8 cellular contexts compared by ENCODE assay signal in genomic region chr3:15557511-15557946, GRCh38. TPM values are rescaled to one million over a fixed set of nuclear protein-coding genes. Genes with fewer than 3 reads are reported as not detected.
A peak's percentile ranks its signal among the peaks of the same experiment; 100 is the strongest.
DNase-seq lines count a peak whose midpoint lies in the region; TF ChIP-seq lines count a peak whose summit lies in the region.

No MANE protein-coding gene starts in this region.

- H3K4me1 ChIP-seq in HEK293 (ENCODE audit: control insufficient read depth, insufficient read depth, low read length): no peaks in the 10 kb centered on the region

- H3K9me3 ChIP-seq in HEK293 (ENCODE audit: control insufficient read depth, insufficient read depth, low read depth, low read length): no peaks in the 10 kb centered on the region

- DNase-seq in DMS79 treated with DMSO at 0.1 percent for 48 hours (lab: John Stamatoyannopoulos, UW): peak; percentile 10
- DNase-seq in DMS79 (lab: John Stamatoyannopoulos, UW): no peak
- DNase-seq in NCI-H1092 treated with DMSO at 0.1 percent for 48 hours (lab: John Stamatoyannopoulos, UW): peak; percentile 62
- peak; percentile 35 for DNase-seq in T1000 (lab: John Stamatoyannopoulos, UW)
- DNase-seq in brain pericyte (ENCODE audit: low read depth, low spot score): peak; percentile 49
- peak; percentile 60 for DNase-seq in kidney epithelial cell (ENCODE audit: low read depth)
- DNase-seq in stimulated activated CD4-positive, alpha-beta T cell treated with anti-CD3 and anti-CD28 coated beads, TNF-alpha, amount 100 ng/mL, for 48 hours (ENCODE audit: low read depth in 3 of 3): peak; percentile 19 to 32 (median 20)

- POLR2A ChIA-PET in HEK293 (lab: Yijun Ruan, JAX): no interaction called here

- CTCF ChIA-PET in HEK293 (lab: Yijun Ruan, JAX): interaction anchor here (0.7 to 2.3 kb wide), 20 partner anchors 11 to 956 kb away, joined by 3 to 13 read pairs (median 3); partner anchors contain the start of genes EAF1 and METTL6

- no peaks in the 10 kb centered on the region for H3K27me3 ChIP-seq in kidney epithelial cell (ENCODE audit: control insufficient read depth, insufficient read depth, low read length)

- TF ChIP-seq CTCF in HEK293 (tag by site-specific recombination; IDR thresholded peaks at IDR 0.05) (peak; percentile 45), kidney epithelial cell (IDR thresholded peaks at IDR 0.05; ENCODE audit: insufficient read depth, low read length, poor library complexity, severe bottlenecking) (peak; percentile 56)

- peaks cover 3 to 27% of the 10 kb centered on the region in 2 experiments; a peak in 2 of 3 replicates for H3K36me3 ChIP-seq in HEK293 (ENCODE audit: control insufficient read depth in 2 of 2, insufficient read depth in 1 of 2, low read length in 2 of 2)
- H3K36me3 ChIP-seq in kidney epithelial cell (ENCODE audit: control insufficient read depth, insufficient read depth, low read length): no peaks in the 10 kb centered on the region

- H3K4me3 ChIP-seq in HEK293 (ENCODE audit: low read depth, low read length) (no peak overlapping the region), kidney epithelial cell (ENCODE audit: low read depth, low read length) (no peak overlapping the region)

- no peak overlapping the region for H3K27ac ChIP-seq in HEK293 (ENCODE audit: extremely low read depth, low read depth, low read length)

TF ChIP-seq in HEK293, 187 proteins besides CTCF, POLR2A, EP300 and RAD21:
- TF ChIP-seq, protein P1, sequence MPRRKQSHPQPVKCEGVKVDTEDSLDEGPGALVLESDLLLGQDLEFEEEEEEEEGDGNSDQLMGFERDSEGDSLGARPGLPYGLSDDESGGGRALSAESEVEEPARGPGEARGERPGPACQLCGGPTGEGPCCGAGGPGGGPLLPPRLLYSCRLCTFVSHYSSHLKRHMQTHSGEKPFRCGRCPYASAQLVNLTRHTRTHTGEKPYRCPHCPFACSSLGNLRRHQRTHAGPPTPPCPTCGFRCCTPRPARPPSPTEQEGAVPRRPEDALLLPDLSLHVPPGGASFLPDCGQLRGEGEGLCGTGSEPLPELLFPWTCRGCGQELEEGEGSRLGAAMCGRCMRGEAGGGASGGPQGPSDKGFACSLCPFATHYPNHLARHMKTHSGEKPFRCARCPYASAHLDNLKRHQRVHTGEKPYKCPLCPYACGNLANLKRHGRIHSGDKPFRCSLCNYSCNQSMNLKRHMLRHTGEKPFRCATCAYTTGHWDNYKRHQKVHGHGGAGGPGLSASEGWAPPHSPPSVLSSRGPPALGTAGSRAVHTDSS (tag by site-specific recombination; IDR thresholded peaks at IDR 0.05): no peak
- TF ChIP-seq ZNF654 (tag by site-specific recombination; IDR thresholded peaks at IDR 0.05; ENCODE audit: low read depth) (peak; percentile 67), MYNN (tag by site-specific recombination; IDR thresholded peaks at IDR 0.05; ENCODE audit: borderline replicate concordance) (no peak), ZNF157 (tag by site-specific recombination; IDR thresholded peaks at IDR 0.05) (no peak)

RNA-seq across cellular contexts. Expression of gene COLQ, which starts 36.0 kb away (rescaled TPM):
- total RNA-seq in kidney epithelial cell: 0.13 and 0.41 TPM in 2 replicates

RNA-seq across cellular contexts. Expression of gene HACL1, which starts 43.8 kb away (rescaled TPM):
- total RNA-seq in kidney epithelial cell: 19.8 and 24.9 TPM in 2 replicates

RNA-seq across cellular contexts. Expression of gene BTD, which starts 44.0 kb away (rescaled TPM):
- total RNA-seq in kidney epithelial cell: 15.3 and 17.0 TPM in 2 replicates
